Comparison of ENCODE assay signal across 1 cellular context in the genomic region with DNA sequence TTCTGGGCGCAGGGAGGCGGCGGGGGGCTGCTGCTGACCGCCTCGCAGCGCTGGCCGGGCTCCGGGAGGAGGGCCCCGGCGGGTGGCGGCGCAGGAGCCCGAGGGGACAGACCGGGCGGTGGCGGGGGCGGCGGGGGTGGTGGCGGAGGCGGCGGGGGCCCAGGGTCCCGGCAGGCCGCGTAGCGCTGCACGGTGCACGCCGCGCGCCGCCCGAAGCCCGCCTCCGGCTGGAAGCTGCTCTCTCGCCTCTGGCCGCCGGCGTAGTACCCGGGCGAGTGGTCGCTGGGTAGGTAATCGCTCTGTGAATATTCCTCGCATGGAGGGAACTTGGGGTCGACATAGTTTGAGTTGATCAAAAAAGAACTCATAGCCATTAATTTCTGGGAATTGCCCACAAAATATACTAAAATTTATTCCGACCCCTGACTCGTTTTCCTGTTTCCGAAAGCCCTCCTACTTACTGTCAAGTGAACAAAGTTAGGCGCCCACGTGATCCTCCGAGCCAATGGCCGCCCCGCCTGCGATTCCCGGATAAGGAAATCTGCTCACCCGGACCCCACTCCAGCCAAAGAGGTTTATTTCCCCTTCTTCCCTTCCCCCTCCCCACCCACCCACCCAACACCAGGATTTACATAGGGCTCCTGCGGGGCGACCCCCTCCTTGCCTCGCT.
A peak's percentile ranks its signal among the peaks of the same experiment; 100 is the strongest.
TF ChIP-seq lines count a peak whose summit lies in the region.

A gene (minus strand): TSS at position 405 of the 670 bp plus-strand sequence. CDS start 31 bp downstream, at position 374.

TF ChIP-seq in K562, 482 proteins besides CTCF, POLR2A, EP300 and RAD21 (continued from another document):
- TF ChIP-seq, protein P1, sequence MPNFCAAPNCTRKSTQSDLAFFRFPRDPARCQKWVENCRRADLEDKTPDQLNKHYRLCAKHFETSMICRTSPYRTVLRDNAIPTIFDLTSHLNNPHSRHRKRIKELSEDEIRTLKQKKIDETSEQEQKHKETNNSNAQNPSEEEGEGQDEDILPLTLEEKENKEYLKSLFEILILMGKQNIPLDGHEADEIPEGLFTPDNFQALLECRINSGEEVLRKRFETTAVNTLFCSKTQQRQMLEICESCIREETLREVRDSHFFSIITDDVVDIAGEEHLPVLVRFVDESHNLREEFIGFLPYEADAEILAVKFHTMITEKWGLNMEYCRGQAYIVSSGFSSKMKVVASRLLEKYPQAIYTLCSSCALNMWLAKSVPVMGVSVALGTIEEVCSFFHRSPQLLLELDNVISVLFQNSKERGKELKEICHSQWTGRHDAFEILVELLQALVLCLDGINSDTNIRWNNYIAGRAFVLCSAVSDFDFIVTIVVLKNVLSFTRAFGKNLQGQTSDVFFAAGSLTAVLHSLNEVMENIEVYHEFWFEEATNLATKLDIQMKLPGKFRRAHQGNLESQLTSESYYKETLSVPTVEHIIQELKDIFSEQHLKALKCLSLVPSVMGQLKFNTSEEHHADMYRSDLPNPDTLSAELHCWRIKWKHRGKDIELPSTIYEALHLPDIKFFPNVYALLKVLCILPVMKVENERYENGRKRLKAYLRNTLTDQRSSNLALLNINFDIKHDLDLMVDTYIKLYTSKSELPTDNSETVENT (CRISPR knock-in tag; IDR thresholded peaks at IDR 0.05), result no peak
- no peak for TF ChIP-seq ASH1L (IDR thresholded peaks at IDR 0.05; ENCODE audit: borderline replicate concordance, low read depth, partially characterized antibody)
- TF ChIP-seq RCOR1 (IDR thresholded peaks at IDR 0.05; ENCODE audit: borderline replicate concordance in 1 of 2, low read depth in 2 of 2, low read length in 2 of 2), result peak in 1 of 2 experiments; percentile 9; a peak in 1 of 4 replicates
- TF ChIP-seq ZNF696 (CRISPR knock-in tag; conservative IDR thresholded peaks at IDR 0.05), result no peak
- no peak for TF ChIP-seq ZNF644 (tag; IDR thresholded peaks at IDR 0.05; ENCODE audit: low read depth)
- TF ChIP-seq, protein P2, sequence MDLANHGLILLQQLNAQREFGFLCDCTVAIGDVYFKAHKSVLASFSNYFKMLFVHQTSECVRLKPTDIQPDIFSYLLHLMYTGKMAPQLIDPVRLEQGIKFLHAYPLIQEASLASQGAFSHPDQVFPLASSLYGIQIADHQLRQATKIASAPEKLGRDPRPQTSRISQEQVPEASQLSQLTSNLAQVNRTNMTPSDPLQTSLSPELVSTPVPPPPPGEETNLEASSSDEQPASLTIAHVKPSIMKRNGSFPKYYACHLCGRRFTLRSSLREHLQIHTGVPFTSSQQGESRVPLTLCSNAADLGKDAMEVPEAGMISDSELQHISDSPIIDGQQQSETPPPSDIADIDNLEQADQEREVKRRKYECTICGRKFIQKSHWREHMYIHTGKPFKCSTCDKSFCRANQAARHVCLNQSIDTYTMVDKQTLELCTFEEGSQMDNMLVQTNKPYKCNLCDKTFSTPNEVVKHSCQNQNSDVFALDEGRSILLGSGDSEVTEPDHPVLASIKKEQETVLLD (IDR thresholded peaks at IDR 0.05), result no peak
- no peak for TF ChIP-seq ATF1 (CRISPR knock-in tag; IDR thresholded peaks at IDR 0.05)
- no peak for TF ChIP-seq ATF1 (tag; IDR thresholded peaks at IDR 0.05)
- no peak for TF ChIP-seq MAZ (CRISPR knock-in tag; conservative IDR thresholded peaks at IDR 0.05 in 1 of 2, IDR thresholded peaks at IDR 0.05 in 1 of 2)
- TF ChIP-seq RAD51 (IDR thresholded peaks at IDR 0.05; ENCODE audit: borderline replicate concordance, low read depth), result peak; percentile 90
- TF ChIP-seq ZNF699 (CRISPR knock-in tag; IDR thresholded peaks at IDR 0.05; ENCODE audit: insufficient replicate concordance), result no peak
- peak; percentile 48; the same call in 1 of the 2 replicates for TF ChIP-seq GTF2E2 (tag; IDR thresholded peaks at IDR 0.05)
- no peak for TF ChIP-seq CHCHD3 (CRISPR knock-in tag; IDR thresholded peaks at IDR 0.05)
- no peak for TF ChIP-seq STAT5A (IDR thresholded peaks at IDR 0.05; ENCODE audit: borderline replicate concordance, low read length)
- TF ChIP-seq TAF7 (tag; IDR thresholded peaks at IDR 0.05), result no peak
- TF ChIP-seq ZNF717 (CRISPR knock-in tag; IDR thresholded peaks at IDR 0.05), result no peak
- TF ChIP-seq, protein P3, sequence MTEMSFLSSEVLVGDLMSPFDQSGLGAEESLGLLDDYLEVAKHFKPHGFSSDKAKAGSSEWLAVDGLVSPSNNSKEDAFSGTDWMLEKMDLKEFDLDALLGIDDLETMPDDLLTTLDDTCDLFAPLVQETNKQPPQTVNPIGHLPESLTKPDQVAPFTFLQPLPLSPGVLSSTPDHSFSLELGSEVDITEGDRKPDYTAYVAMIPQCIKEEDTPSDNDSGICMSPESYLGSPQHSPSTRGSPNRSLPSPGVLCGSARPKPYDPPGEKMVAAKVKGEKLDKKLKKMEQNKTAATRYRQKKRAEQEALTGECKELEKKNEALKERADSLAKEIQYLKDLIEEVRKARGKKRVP (CRISPR knock-in tag; IDR thresholded peaks at IDR 0.05), result no peak
- TF ChIP-seq TBL1XR1 (IDR thresholded peaks at IDR 0.05; ENCODE audit: low read length in 2 of 2), result no peak
- TF ChIP-seq SMAD2 (IDR thresholded peaks at IDR 0.05; ENCODE audit: low read depth, low read length), result no peak
- no peak for TF ChIP-seq EHMT2 (IDR thresholded peaks at IDR 0.05)
- TF ChIP-seq HDAC1 (IDR thresholded peaks at IDR 0.05), result no peak
- peak; percentile 78 for TF ChIP-seq NFYB (IDR thresholded peaks at IDR 0.05; ENCODE audit: extremely low read depth, insufficient read length)
- TF ChIP-seq, protein P4, sequence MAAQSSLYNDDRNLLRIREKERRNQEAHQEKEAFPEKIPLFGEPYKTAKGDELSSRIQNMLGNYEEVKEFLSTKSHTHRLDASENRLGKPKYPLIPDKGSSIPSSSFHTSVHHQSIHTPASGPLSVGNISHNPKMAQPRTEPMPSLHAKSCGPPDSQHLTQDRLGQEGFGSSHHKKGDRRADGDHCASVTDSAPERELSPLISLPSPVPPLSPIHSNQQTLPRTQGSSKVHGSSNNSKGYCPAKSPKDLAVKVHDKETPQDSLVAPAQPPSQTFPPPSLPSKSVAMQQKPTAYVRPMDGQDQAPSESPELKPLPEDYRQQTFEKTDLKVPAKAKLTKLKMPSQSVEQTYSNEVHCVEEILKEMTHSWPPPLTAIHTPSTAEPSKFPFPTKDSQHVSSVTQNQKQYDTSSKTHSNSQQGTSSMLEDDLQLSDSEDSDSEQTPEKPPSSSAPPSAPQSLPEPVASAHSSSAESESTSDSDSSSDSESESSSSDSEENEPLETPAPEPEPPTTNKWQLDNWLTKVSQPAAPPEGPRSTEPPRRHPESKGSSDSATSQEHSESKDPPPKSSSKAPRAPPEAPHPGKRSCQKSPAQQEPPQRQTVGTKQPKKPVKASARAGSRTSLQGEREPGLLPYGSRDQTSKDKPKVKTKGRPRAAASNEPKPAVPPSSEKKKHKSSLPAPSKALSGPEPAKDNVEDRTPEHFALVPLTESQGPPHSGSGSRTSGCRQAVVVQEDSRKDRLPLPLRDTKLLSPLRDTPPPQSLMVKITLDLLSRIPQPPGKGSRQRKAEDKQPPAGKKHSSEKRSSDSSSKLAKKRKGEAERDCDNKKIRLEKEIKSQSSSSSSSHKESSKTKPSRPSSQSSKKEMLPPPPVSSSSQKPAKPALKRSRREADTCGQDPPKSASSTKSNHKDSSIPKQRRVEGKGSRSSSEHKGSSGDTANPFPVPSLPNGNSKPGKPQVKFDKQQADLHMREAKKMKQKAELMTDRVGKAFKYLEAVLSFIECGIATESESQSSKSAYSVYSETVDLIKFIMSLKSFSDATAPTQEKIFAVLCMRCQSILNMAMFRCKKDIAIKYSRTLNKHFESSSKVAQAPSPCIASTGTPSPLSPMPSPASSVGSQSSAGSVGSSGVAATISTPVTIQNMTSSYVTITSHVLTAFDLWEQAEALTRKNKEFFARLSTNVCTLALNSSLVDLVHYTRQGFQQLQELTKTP (IDR thresholded peaks at IDR 0.05; ENCODE audit: low read depth in 1 of 2, partially characterized antibody in 2 of 2), result no peak
- peak; percentile 34; the same call in 1 of the 2 replicates for TF ChIP-seq BACH1 (tag; IDR thresholded peaks at IDR 0.05)
- no peak for TF ChIP-seq FOXM1 (IDR thresholded peaks at IDR 0.05; ENCODE audit: low read depth)
- TF ChIP-seq FOXM1 (CRISPR knock-in tag; IDR thresholded peaks at IDR 0.05; ENCODE audit: low read depth), result no peak
- TF ChIP-seq NR4A1 (CRISPR knock-in tag; IDR thresholded peaks at IDR 0.05), result no peak
- no peak for TF ChIP-seq NR4A1 (tag; IDR thresholded peaks at IDR 0.05)
- TF ChIP-seq PURB (CRISPR knock-in tag; IDR thresholded peaks at IDR 0.05; ENCODE audit: low read depth), result no peak
- TF ChIP-seq, protein P5, sequence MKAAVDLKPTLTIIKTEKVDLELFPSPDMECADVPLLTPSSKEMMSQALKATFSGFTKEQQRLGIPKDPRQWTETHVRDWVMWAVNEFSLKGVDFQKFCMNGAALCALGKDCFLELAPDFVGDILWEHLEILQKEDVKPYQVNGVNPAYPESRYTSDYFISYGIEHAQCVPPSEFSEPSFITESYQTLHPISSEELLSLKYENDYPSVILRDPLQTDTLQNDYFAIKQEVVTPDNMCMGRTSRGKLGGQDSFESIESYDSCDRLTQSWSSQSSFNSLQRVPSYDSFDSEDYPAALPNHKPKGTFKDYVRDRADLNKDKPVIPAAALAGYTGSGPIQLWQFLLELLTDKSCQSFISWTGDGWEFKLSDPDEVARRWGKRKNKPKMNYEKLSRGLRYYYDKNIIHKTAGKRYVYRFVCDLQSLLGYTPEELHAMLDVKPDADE (conservative IDR thresholded peaks at IDR 0.05; ENCODE audit: control insufficient read depth, low read depth, low read length), result no peak
- TF ChIP-seq, protein P6, sequence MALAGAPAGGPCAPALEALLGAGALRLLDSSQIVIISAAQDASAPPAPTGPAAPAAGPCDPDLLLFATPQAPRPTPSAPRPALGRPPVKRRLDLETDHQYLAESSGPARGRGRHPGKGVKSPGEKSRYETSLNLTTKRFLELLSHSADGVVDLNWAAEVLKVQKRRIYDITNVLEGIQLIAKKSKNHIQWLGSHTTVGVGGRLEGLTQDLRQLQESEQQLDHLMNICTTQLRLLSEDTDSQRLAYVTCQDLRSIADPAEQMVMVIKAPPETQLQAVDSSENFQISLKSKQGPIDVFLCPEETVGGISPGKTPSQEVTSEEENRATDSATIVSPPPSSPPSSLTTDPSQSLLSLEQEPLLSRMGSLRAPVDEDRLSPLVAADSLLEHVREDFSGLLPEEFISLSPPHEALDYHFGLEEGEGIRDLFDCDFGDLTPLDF (CRISPR knock-in tag; IDR thresholded peaks at IDR 0.05), result no peak
- no peak for TF ChIP-seq TCF7 (IDR thresholded peaks at IDR 0.05; ENCODE audit: borderline replicate concordance)
- TF ChIP-seq ZNF41 (CRISPR knock-in tag; conservative IDR thresholded peaks at IDR 0.05), result no peak
- peak; percentile 20; the same call in 1 of the 2 replicates for TF ChIP-seq POLR2AphosphoS5 (IDR thresholded peaks at IDR 0.05; ENCODE audit: control insufficient read depth, insufficient read depth, low read depth, low read length)
- TF ChIP-seq, protein P7, sequence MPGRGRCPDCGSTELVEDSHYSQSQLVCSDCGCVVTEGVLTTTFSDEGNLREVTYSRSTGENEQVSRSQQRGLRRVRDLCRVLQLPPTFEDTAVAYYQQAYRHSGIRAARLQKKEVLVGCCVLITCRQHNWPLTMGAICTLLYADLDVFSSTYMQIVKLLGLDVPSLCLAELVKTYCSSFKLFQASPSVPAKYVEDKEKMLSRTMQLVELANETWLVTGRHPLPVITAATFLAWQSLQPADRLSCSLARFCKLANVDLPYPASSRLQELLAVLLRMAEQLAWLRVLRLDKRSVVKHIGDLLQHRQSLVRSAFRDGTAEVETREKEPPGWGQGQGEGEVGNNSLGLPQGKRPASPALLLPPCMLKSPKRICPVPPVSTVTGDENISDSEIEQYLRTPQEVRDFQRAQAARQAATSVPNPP (IDR thresholded peaks at IDR 0.05; ENCODE audit: borderline replicate concordance, insufficient read depth, insufficient read length), result no peak
- no peak; a peak in 1 of 4 replicates for TF ChIP-seq TEAD1 (CRISPR knock-in tag; IDR thresholded peaks at IDR 0.05)
- TF ChIP-seq ZNF133 (CRISPR knock-in tag; IDR thresholded peaks at IDR 0.05), result no peak
- TF ChIP-seq ZNF12 (CRISPR knock-in tag; IDR thresholded peaks at IDR 0.05), result no peak
- TF ChIP-seq TEAD2 (tag; IDR thresholded peaks at IDR 0.05), result no peak
- TF ChIP-seq, protein P8, sequence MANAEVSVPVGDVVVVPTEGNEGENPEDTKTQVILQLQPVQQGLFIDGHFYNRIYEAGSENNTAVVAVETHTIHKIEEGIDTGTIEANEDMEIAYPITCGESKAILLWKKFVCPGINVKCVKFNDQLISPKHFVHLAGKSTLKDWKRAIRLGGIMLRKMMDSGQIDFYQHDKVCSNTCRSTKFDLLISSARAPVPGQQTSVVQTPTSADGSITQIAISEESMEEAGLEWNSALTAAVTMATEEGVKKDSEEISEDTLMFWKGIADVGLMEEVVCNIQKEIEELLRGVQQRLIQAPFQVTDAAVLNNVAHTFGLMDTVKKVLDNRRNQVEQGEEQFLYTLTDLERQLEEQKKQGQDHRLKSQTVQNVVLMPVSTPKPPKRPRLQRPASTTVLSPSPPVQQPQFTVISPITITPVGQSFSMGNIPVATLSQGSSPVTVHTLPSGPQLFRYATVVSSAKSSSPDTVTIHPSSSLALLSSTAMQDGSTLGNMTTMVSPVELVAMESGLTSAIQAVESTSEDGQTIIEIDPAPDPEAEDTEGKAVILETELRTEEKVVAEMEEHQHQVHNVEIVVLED (CRISPR knock-in tag; IDR thresholded peaks at IDR 0.05), result no peak
- TF ChIP-seq NFXL1 (CRISPR knock-in tag; IDR thresholded peaks at IDR 0.05), result no peak
- TF ChIP-seq NFIX (CRISPR knock-in tag; IDR thresholded peaks at IDR 0.05; ENCODE audit: low read depth), result no peak
- TF ChIP-seq, protein P9, sequence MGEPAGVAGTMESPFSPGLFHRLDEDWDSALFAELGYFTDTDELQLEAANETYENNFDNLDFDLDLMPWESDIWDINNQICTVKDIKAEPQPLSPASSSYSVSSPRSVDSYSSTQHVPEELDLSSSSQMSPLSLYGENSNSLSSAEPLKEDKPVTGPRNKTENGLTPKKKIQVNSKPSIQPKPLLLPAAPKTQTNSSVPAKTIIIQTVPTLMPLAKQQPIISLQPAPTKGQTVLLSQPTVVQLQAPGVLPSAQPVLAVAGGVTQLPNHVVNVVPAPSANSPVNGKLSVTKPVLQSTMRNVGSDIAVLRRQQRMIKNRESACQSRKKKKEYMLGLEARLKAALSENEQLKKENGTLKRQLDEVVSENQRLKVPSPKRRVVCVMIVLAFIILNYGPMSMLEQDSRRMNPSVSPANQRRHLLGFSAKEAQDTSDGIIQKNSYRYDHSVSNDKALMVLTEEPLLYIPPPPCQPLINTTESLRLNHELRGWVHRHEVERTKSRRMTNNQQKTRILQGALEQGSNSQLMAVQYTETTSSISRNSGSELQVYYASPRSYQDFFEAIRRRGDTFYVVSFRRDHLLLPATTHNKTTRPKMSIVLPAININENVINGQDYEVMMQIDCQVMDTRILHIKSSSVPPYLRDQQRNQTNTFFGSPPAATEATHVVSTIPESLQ (CRISPR knock-in tag; IDR thresholded peaks at IDR 0.05), result no peak
- no peak for TF ChIP-seq SP2 (IDR thresholded peaks at IDR 0.05; ENCODE audit: extremely low read depth, low read depth, low read length, poor library complexity, severe bottlenecking)
- TF ChIP-seq, protein P10, sequence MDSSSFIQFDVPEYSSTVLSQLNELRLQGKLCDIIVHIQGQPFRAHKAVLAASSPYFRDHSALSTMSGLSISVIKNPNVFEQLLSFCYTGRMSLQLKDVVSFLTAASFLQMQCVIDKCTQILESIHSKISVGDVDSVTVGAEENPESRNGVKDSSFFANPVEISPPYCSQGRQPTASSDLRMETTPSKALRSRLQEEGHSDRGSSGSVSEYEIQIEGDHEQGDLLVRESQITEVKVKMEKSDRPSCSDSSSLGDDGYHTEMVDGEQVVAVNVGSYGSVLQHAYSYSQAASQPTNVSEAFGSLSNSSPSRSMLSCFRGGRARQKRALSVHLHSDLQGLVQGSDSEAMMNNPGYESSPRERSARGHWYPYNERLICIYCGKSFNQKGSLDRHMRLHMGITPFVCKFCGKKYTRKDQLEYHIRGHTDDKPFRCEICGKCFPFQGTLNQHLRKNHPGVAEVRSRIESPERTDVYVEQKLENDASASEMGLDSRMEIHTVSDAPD (CRISPR knock-in tag; IDR thresholded peaks at IDR 0.05), result no peak
- TF ChIP-seq L3MBTL2 (IDR thresholded peaks at IDR 0.05), result peak; percentile 36; the same call in 1 of the 2 replicates
